In the genomic region with DNA sequence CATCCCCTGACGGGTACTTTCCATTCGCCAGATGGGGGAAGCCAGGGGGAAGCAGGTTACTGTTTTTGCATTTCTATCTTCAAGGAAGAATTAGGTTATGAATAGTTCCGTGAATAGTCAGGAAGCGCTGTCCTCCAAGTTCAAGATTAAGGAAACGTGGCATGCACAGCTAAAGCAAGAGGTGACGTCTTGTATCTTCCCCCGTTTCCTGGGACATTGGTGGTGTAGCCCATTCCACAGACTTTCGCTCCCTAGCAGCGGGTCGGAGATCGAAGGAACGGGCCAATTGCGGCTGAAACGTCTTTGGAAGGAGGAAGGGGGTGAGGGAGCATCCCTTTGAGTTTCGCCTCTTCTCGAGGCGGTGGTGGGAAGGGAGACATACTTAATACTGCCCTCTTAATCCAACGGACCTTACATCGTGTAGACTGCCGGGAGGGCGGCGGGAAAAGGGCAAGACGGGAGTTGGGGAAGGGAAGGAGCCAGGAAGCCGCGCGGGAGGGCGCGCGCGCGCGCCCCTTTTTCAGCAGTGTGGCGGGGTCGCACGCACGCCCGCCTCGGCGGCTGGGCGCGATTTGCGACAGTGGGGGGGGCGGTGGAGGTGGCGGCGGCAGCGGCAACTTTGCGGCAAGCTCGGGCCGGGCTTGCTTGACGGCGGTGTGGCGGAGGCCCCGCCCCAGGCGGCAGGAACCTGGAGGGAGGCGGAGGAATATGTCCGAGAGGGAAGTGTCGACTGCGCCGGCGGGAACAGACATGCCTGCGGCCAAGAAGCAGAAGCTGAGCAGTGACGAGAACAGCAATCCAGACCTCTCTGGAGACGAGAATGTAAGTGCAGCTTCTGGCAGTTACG, we compare ENCODE assay signal across 7 cellular contexts. TPM values are rescaled to one million over a fixed set of nuclear protein-coding genes. Genes with fewer than 3 reads are reported as not detected.
DNase-seq lines count a peak whose midpoint lies in the region; ATAC-seq, FAIRE-seq and TF ChIP-seq lines count a peak whose summit lies in the region.

A gene with protein sequence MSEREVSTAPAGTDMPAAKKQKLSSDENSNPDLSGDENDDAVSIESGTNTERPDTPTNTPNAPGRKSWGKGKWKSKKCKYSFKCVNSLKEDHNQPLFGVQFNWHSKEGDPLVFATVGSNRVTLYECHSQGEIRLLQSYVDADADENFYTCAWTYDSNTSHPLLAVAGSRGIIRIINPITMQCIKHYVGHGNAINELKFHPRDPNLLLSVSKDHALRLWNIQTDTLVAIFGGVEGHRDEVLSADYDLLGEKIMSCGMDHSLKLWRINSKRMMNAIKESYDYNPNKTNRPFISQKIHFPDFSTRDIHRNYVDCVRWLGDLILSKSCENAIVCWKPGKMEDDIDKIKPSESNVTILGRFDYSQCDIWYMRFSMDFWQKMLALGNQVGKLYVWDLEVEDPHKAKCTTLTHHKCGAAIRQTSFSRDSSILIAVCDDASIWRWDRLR (plus strand): TSS at position 232 of the 847 bp plus-strand sequence. CDS start 477 bp downstream, at position 709.

- H3K9me3 Mint-ChIP-seq in astrocyte (ENCODE audit: unreplicated experiment) = no peaks in the 10 kb centered on the region

- peak within 1 kb of the TSS; percentile 97 for H3K27ac ChIP-seq in astrocyte (ENCODE audit: low read depth, low read length)

- no peak within 1 kb of the TSS for H3K27ac Mint-ChIP-seq in astrocyte (ENCODE audit: unreplicated experiment)

- peaks cover 47% of the 10 kb centered on the region for H3K79me2 ChIP-seq in astrocyte (ENCODE audit: insufficient read depth, low read length)

- peaks cover 10% of the 10 kb centered on the region for H3K4me1 ChIP-seq in astrocyte (ENCODE audit: insufficient read depth, low read length)

- H2AFZ ChIP-seq in astrocyte (ENCODE audit: low read depth, low read length) = peak within 1 kb of the TSS; percentile 89

- H3K4me1 Mint-ChIP-seq in astrocyte (ENCODE audit: low read depth, unreplicated experiment) = peaks cover 15% of the 10 kb centered on the region

- H4K20me1 ChIP-seq in astrocyte (ENCODE audit: insufficient read depth, low read length) = peaks cover 39% of the 10 kb centered on the region

- H3K27me3 Mint-ChIP-seq in astrocyte (ENCODE audit: low read depth, unreplicated experiment) = no peaks in the 10 kb centered on the region

- peak within 1 kb of the TSS; percentile 84 for H3K4me3 ChIP-seq in astrocyte (ENCODE audit: insufficient read depth, low read depth, low read length)

- no peak for FAIRE-seq in astrocyte (lab: Jason Lieb, UNC)

- no peaks in the 10 kb centered on the region for H3K36me3 ChIP-seq in astrocyte (ENCODE audit: insufficient read depth, low read length)

- TF ChIP-seq CTCF in astrocyte (IDR thresholded peaks at IDR 0.05; ENCODE audit: insufficient read depth, low read depth, low read length) = no peak

- no peaks in the 10 kb centered on the region for H3K9me3 ChIP-seq in astrocyte (ENCODE audit: insufficient read depth, low read depth, low read length)

- peak; percentile 60 for DNase-seq in NCI-H187 treated with DMSO at 0.1 percent for 48 hours (lab: John Stamatoyannopoulos, UW)
- DNase-seq in astrocyte (ENCODE audit: low read depth) = peak; percentile 92
- peak; percentile 86 for DNase-seq in hepatic stellate cell (ENCODE audit: low spot score)
- peak; percentile 85 for DNase-seq in renal cortical epithelial cell (ENCODE audit: low read depth)

- H3K9ac ChIP-seq in astrocyte (ENCODE audit: low read length) = peak within 1 kb of the TSS; percentile 95

- H3K27me3 ChIP-seq in astrocyte (ENCODE audit: insufficient read depth, low read length) = peaks cover 5% of the 10 kb centered on the region

- TF ChIP-seq POLR2A in GM18505 (IDR thresholded peaks at IDR 0.05; ENCODE audit: borderline replicate concordance, extremely low read depth, insufficient read depth, insufficient read length) = peak; percentile 74

- H3K36me3 Mint-ChIP-seq in astrocyte (ENCODE audit: low read depth, unreplicated experiment) = no peaks in the 10 kb centered on the region

- peak within 1 kb of the TSS; percentile 10 for H3K4me3 Mint-ChIP-seq in astrocyte (ENCODE audit: unreplicated experiment)

- ATAC-seq in GM18505 (IDR thresholded peaks at IDR 0.05; ENCODE audit: unreplicated experiment) = peak; percentile 67
- peak; percentile 69 for ATAC-seq in HG02970 (IDR thresholded peaks at IDR 0.05; ENCODE audit: low FRiP score, unreplicated experiment)

- H3K4me2 ChIP-seq in astrocyte (ENCODE audit: low read length) = peak within 1 kb of the TSS; percentile 86

- intact Hi-C loops in T-helper 2 cell treated with Interferon-gamma antibody and Interleukin-4, amounts not matched to agents 100 ng/mL and 5 ng/mL, for 36 hours (cut with micrococcal nuclease) = loop anchor here (1.0 to 5.0 kb wide), 10 partner anchors 26 to 616 kb away; a partner anchor contains a TSS

RNA-seq across cellular contexts. Expression of the gene that starts here (rescaled TPM):
- 59.1 and 62.7 TPM in 2 replicates for total RNA-seq in T-helper 2 cell treated with Interferon-gamma antibody and Interleukin-4, amounts not matched to agents 100 ng/mL and 5 ng/mL, for 36 hours
- total RNA-seq in astrocyte (20.9 and 23.4 TPM in 2 replicates), renal cortical epithelial cell (18.6 and 29.6 TPM in 2 replicates)

Comparison
In these comparisons a context has a peak if more than half of its experiments do, and no peak if none do; other contexts are left out.
1. Peak in every context shown above with its lines: DNase-seq, ATAC-seq, H3K4me3 ChIP-seq and H3K27ac ChIP-seq.